In the genomic region with DNA sequence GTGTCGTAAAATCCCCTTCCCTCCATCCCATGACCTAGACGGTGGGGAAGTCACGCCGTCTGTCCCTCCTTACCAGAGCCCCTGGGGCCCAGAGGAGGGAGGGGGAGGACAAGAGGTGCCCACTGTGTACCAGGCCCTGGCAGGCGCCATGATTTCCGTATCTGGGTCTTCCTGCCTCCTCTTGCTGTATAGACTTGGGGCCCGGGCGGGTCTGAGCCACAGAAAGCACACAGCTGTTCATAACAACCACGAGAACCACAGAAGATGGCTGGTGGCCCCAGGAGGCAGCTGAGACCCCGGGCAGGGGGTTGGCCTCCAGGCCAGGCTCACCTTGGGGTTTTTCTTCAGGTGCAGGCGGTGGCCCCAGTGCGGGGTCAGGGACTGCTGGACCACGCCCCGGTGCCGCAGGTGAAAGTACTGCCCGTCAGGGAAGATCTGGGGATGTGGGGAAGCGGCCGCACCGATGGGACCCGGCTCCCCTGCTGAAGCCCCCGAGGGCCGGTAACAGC, we compare ENCODE assay signal across 8 cellular contexts. TPM values are rescaled to one million over a fixed set of nuclear protein-coding genes. Genes with fewer than 3 reads are reported as not detected.
DNase-seq lines count a peak whose midpoint lies in the region; ATAC-seq and TF ChIP-seq lines count a peak whose summit lies in the region.

No MANE protein-coding gene starts in this region.

- DNase-seq in H7 = peak; percentile 84
- no peak for DNase-seq in WTC11 (ENCODE audit: low spot score)
- no peak for DNase-seq in right atrium auricular region (ENCODE audit: low spot score)
- DNase-seq in skeletal muscle cell (ENCODE audit: low read depth) = no peak
- no peak for DNase-seq in kidney glomerular epithelial cell (lab: John Stamatoyannopoulos, UW)

- no peaks in the 10 kb centered on the region for H3K9me3 Mint-ChIP-seq in WTC11

- H3K4me3 ChIP-seq in H7 (ENCODE audit: insufficient read depth, low read depth, low read length) = peak overlapping the region; percentile 49
- peak overlapping the region; percentile 39 to 61 for H3K4me3 ChIP-seq in right atrium auricular region
- H3K4me3 ChIP-seq in skeletal muscle cell (ENCODE audit: low read depth, low read length) = peak overlapping the region; percentile 58

- H3K36me3 ChIP-seq in H7 (replicated peaks; ENCODE audit: control insufficient read depth, insufficient read depth, low read length) (no peaks in the 10 kb centered on the region), right atrium auricular region (no peaks in the 10 kb centered on the region)

- CTCF ChIA-PET in WTC11 (lab: Charles Lee) = interaction anchor here (1.2 to 1.6 kb wide), 2 partner anchors 34 to 37 kb away, joined by 3 to 4 read pairs; no protein-coding TSS in a partner anchor

- H3K27me3 ChIP-seq in H7 (ENCODE audit: control insufficient read depth, insufficient read depth, low read length) = peaks cover 19% of the 10 kb centered on the region
- H3K27me3 ChIP-seq in right atrium auricular region = no peaks in the 10 kb centered on the region

- peak overlapping the region; percentile 60 for H3K4me3 Mint-ChIP-seq in WTC11

- peaks cover 6% of the 10 kb centered on the region for H3K4me1 Mint-ChIP-seq in WTC11

- no peaks in the 10 kb centered on the region for H3K9me3 ChIP-seq in right atrium auricular region

- H3K27ac Mint-ChIP-seq in WTC11 = no peak overlapping the region

- POLR2A ChIA-PET in WTC11 (lab: Charles Lee) = interaction anchor here (1.8 kb wide), 1 partner anchor 34 kb away, joined by 5 read pairs; no protein-coding TSS in a partner anchor

- no peak for ATAC-seq in WTC11
- no peak for ATAC-seq in GM19397 (IDR thresholded peaks at IDR 0.05; ENCODE audit: unreplicated experiment)
- no peak for ATAC-seq in GM19395 (IDR thresholded peaks at IDR 0.05; ENCODE audit: unreplicated experiment)
- ATAC-seq in GM18907 (IDR thresholded peaks at IDR 0.05; ENCODE audit: unreplicated experiment) = no peak

- peaks cover 0 to 17% of the 10 kb centered on the region in 2 donors for H3K4me1 ChIP-seq in right atrium auricular region

- H3K27me3 Mint-ChIP-seq in WTC11 (ENCODE audit: low read depth) = peaks cover 24% of the 10 kb centered on the region

- no peaks in the 10 kb centered on the region for H3K36me3 Mint-ChIP-seq in WTC11

- peak overlapping the region; percentile 80 for H3K27ac ChIP-seq in right atrium auricular region

- TF ChIP-seq CTCF in WTC11 (IDR thresholded peaks at IDR 0.05) = no peak
- TF ChIP-seq CTCF in right atrium auricular region (IDR thresholded peaks at IDR 0.05) = no peak

TF ChIP-seq in WTC11, 78 proteins besides CTCF, POLR2A, EP300 and RAD21:
- TF ChIP-seq, protein P1, sequence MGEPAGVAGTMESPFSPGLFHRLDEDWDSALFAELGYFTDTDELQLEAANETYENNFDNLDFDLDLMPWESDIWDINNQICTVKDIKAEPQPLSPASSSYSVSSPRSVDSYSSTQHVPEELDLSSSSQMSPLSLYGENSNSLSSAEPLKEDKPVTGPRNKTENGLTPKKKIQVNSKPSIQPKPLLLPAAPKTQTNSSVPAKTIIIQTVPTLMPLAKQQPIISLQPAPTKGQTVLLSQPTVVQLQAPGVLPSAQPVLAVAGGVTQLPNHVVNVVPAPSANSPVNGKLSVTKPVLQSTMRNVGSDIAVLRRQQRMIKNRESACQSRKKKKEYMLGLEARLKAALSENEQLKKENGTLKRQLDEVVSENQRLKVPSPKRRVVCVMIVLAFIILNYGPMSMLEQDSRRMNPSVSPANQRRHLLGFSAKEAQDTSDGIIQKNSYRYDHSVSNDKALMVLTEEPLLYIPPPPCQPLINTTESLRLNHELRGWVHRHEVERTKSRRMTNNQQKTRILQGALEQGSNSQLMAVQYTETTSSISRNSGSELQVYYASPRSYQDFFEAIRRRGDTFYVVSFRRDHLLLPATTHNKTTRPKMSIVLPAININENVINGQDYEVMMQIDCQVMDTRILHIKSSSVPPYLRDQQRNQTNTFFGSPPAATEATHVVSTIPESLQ (CRISPR knock-in tag; IDR thresholded peaks at IDR 0.05) = no peak
- no peak for TF ChIP-seq ZNF121 (CRISPR knock-in tag; IDR thresholded peaks at IDR 0.05)
- no peak for TF ChIP-seq MXD4 (CRISPR knock-in tag; IDR thresholded peaks at IDR 0.05; ENCODE audit: borderline replicate concordance)
- no peak for TF ChIP-seq ZNF416 (CRISPR knock-in tag; IDR thresholded peaks at IDR 0.05)
- no peak for TF ChIP-seq FOXP4 (CRISPR knock-in tag; IDR thresholded peaks at IDR 0.05)
- no peak for TF ChIP-seq ZNF138 (CRISPR knock-in tag; conservative IDR thresholded peaks at IDR 0.05)
- no peak for TF ChIP-seq EMX1 (CRISPR knock-in tag; IDR thresholded peaks at IDR 0.05)
- TF ChIP-seq USF2 (CRISPR knock-in tag; IDR thresholded peaks at IDR 0.05) = no peak

RNA-seq across cellular contexts. Expression of gene PCSK4, which starts 0.6 kb away (rescaled TPM):
- total RNA-seq in H7 (2014; rRNA removed; shearing (Covaris generic)) = 5.5 and 9.6 TPM in 2 replicates
- total RNA-seq in WTC11 (2021) (18.6 to 22.4 TPM (median 21.5 TPM) in 3 replicates), right atrium auricular region (1 to 10 TPM; 1.0 to 4.4 TPM)

RNA-seq across cellular contexts. Expression of gene REEP6, which starts 1.5 kb away (rescaled TPM):
- total RNA-seq in H7 (2014; rRNA removed; shearing (Covaris generic)) = 3.1 and 4.5 TPM in 2 replicates
- total RNA-seq in WTC11 (2021) (17.0 to 19.5 TPM (median 19.1 TPM) in 3 replicates), right atrium auricular region (1 to 10 TPM; 1.3 to 2.3 TPM)

RNA-seq across cellular contexts. Expression of gene C19orf25, which starts 10.5 kb away (rescaled TPM):
- total RNA-seq in H7 (2014; rRNA removed; shearing (Covaris generic)) = 57.2 and 75.3 TPM in 2 replicates
- total RNA-seq in WTC11 (2021) (56.5 to 65.7 TPM (median 60.4 TPM) in 3 replicates), right atrium auricular region (10 to 100 TPM; 19.1 to 22.3 TPM)

RNA-seq across cellular contexts. Expression of gene ADAMTSL5, which starts 23.3 kb away (rescaled TPM):
- 0.21 and 0.52 TPM in 2 replicates for total RNA-seq in H7 (2014; rRNA removed; shearing (Covaris generic))
- 0.55 to 1.9 TPM (median 1.5 TPM) in 3 replicates for total RNA-seq in WTC11 (2021)
- 10 to 100 TPM; 14.5 to 27.2 TPM for total RNA-seq in right atrium auricular region

RNA-seq across cellular contexts. Expression of gene PLK5, which starts 34.4 kb away (rescaled TPM):
- total RNA-seq in H7 (2014; rRNA removed; shearing (Covaris generic)) = 0.14 and 0.18 TPM in 2 replicates
- total RNA-seq in WTC11 (2021) (0.60 to 1.4 TPM (median 0.62 TPM) in 3 replicates), right atrium auricular region (not detected)
